ENCODE assay signal across 8 cellular contexts in genomic region chr15:40763801-40764765, GRCh38. TPM values are rescaled to one million over a fixed set of nuclear protein-coding genes. Genes with fewer than 3 reads are reported as not detected.
DNase-seq lines count a peak whose midpoint lies in the region; ATAC-seq and TF ChIP-seq lines count a peak whose summit lies in the region.

Gene GCHFR (plus strand): TSS chr15:40764068. CDS start chr15:40764181, 113 bp downstream.

- H3K27me3 ChIP-seq in ascending aorta (no peaks in the 10 kb centered on the region), hepatocyte (no peaks in the 10 kb centered on the region)

- H3K9me2 ChIP-seq in hepatocyte (replicated peaks; ENCODE audit: insufficient read depth) = no peaks in the 10 kb centered on the region

- intact Hi-C loops in ascending aorta (cut with DNase I) = loop anchor here (1.0 kb wide), 1 partner anchor 130 kb away; the partner anchor contains the start of gene VPS18

- peak within 1 kb of the TSS; percentile 55 to 80 for H3K4me3 ChIP-seq in ascending aorta
- H3K4me3 ChIP-seq in hepatocyte = peak within 1 kb of the TSS; percentile 57
- H3K4me3 ChIP-seq in retinal pigment epithelial cell (ENCODE audit: low read length) = peak within 1 kb of the TSS; percentile 52

- DNase-seq in AG08396 (ENCODE audit: low spot score) (peak; percentile 90), T follicular helper cell (ENCODE audit: low read depth) (peak; percentile 60), ascending aorta (ENCODE audit: low spot score in 2 of 2) (peak; percentile 26 to 87), hepatocyte (ENCODE audit: low spot score) (peak; percentile 93), retinal pigment epithelial cell (ENCODE audit: low read depth) (no peak), NCI-H446 (lab: John Stamatoyannopoulos, UW) (no peak)

- WGBS in hepatocyte (ENCODE audit: low lambda C conversion rate, missing lambda C conversion rate) = 2% methylated on average over 61 of the region's 77 CpGs

- no peaks in the 10 kb centered on the region for H3K79me2 ChIP-seq in hepatocyte

- peak within 1 kb of the TSS; percentile 84 for H2AFZ ChIP-seq in hepatocyte

- peak within 1 kb of the TSS; percentile 81 to 82 for H3K27ac ChIP-seq in ascending aorta
- H3K27ac ChIP-seq in hepatocyte = peak within 1 kb of the TSS; percentile 97

- no peaks in the 10 kb centered on the region for H4K20me1 ChIP-seq in hepatocyte (ENCODE audit: insufficient read depth, poor library complexity, severe bottlenecking)

- H3K4me1 ChIP-seq in ascending aorta (peaks cover 5 to 16% of the 10 kb centered on the region in 2 donors), hepatocyte (ENCODE audit: insufficient read depth) (peaks cover 28% of the 10 kb centered on the region)

- H3K36me3 ChIP-seq in ascending aorta (peaks cover 0 to 15% of the 10 kb centered on the region in 2 donors), hepatocyte (replicated peaks; ENCODE audit: insufficient read depth, low read depth) (no peaks in the 10 kb centered on the region)

- H3K4me2 ChIP-seq in hepatocyte = peak within 1 kb of the TSS; percentile 93

- TF ChIP-seq CTCF in ascending aorta (IDR thresholded peaks at IDR 0.05) (peak; percentile 44 to 59 (median 51)), hepatocyte (IDR thresholded peaks at IDR 0.05; ENCODE audit: poor library complexity) (peak; percentile 48), retinal pigment epithelial cell (conservative IDR thresholded peaks at IDR 0.05; ENCODE audit: low read depth, low read length) (peak; percentile 22)

- peak; percentile 58 for ATAC-seq in GM18867 (IDR thresholded peaks at IDR 0.05; ENCODE audit: unreplicated experiment)
- peak; percentile 58 for ATAC-seq in HG03442 (IDR thresholded peaks at IDR 0.05; ENCODE audit: unreplicated experiment)

- H3K9me3 ChIP-seq in ascending aorta (no peaks in the 10 kb centered on the region), hepatocyte (ENCODE audit: low read depth) (no peaks in the 10 kb centered on the region)

RNA-seq across cellular contexts. Expression of gene GCHFR, which starts in this region (rescaled TPM):
- total RNA-seq in ascending aorta (26.4 TPM), hepatocyte (97.2 and 105 TPM in 2 replicates)
- polyA plus RNA-seq in hepatocyte = 165 and 213 TPM in 2 replicates

Comparison
In these comparisons a context has a peak if more than half of its experiments do, and no peak if none do; other contexts are left out.
1. DNase-seq: peak in AG08396 (single experiment), T follicular helper cell (single experiment), ascending aorta (2 of 2) and hepatocyte (single experiment); none in retinal pigment epithelial cell (single experiment) and NCI-H446 (0 of 2).
2. Peak in every context shown above with its lines, with median percentiles within 50 percentile points of each other: H3K4me3 ChIP-seq and CTCF ChIP-seq.